Comparison of ENCODE assay signal across 20 cellular contexts in genomic region chr3:119330858-119331257, GRCh38. TPM values are rescaled to one million over a fixed set of nuclear protein-coding genes. Genes with fewer than 3 reads are reported as not detected.
DNase-seq lines count a peak whose midpoint lies in the region; ATAC-seq, FAIRE-seq and TF ChIP-seq lines count a peak whose summit lies in the region.
"Had no signal": no experiment of that assay in that cellular context is flagged by ENCODE, and none has a peak within 500 bp of the region (broad histone marks: within the 10 kb centered on the region; RNA-seq: fewer than 3 reads in every experiment).

No MANE protein-coding gene starts in this region.

- CTCF ChIA-PET in K562 (lab: Yijun Ruan, JAX; ENCODE audit: low intra/inter-chr PET ratio), result no interaction called here

- H3K9me2 ChIP-seq in hepatocyte (replicated peaks; ENCODE audit: insufficient read depth), result no peaks in the 10 kb centered on the region

- in situ Hi-C loops in SK-MEL-5 (cut with HindIII; ENCODE audit: low pct_unique_long_range_greater_than_20kb, low sequenced_read_pairs), result no loop called here
- in situ Hi-C loops in K562 (cut with MboI), result no loop called here

- no peak for TF ChIP-seq CTCF in K562 (IDR thresholded peaks at IDR 0.05 in 2 of 3, conservative IDR thresholded peaks at IDR 0.05 in 1 of 3; ENCODE audit: insufficient read depth in 2 of 3, low read depth in 1 of 3, low read length in 3 of 3)
- no peak for TF ChIP-seq CTCF in hepatocyte (IDR thresholded peaks at IDR 0.05; ENCODE audit: poor library complexity)

- POLR2A ChIA-PET in K562 (lab: Yijun Ruan, JAX), result no interaction called here

- TF ChIP-seq RAD21 in K562 (CRISPR knock-in tag; conservative IDR thresholded peaks at IDR 0.05 in 1 of 2, IDR thresholded peaks at IDR 0.05 in 1 of 2), result no peak

- peak overlapping the region; percentile 74 for H2AFZ ChIP-seq in K562 (ENCODE audit: low read depth, low read length)
- H2AFZ ChIP-seq in hepatocyte, result no peak overlapping the region

- no peak for TF ChIP-seq EP300 in K562 (IDR thresholded peaks at IDR 0.05; ENCODE audit: low read length)

- H3K9me1 ChIP-seq in K562 (ENCODE audit: control insufficient read depth, insufficient read depth, low read length), result no peaks in the 10 kb centered on the region

- ATAC-seq in K562 (no peak), GM18868 (IDR thresholded peaks at IDR 0.05; ENCODE audit: unreplicated experiment) (no peak)
- ATAC-seq: CD8-positive, alpha-beta T cell had no signal

- intact Hi-C loops in K562 (cut with micrococcal nuclease), result no loop called here

- peak; percentile 62 for DNase-seq in SK-MEL-5 (ENCODE audit: low read depth, low spot score)
- DNase-seq in K562 (ENCODE audit: extremely low read depth in 1 of 4, low spot score in 3 of 4), result no peak
- no peak for DNase-seq in hepatocyte (ENCODE audit: low spot score)
- no peak for DNase-seq in NCI-H2081 treated with DMSO at 0.1 percent for 48 hours (lab: John Stamatoyannopoulos, UW)
- no peak for DNase-seq in HK-2 (ENCODE audit: unreplicated experiment)
- DNase-seq: AML-193; C1 segment of cervical spinal cord; CD8-positive, alpha-beta T cell; GDM1; KG1; NCI-H1092 treated with DMSO at 0.1 percent for 48 hours; NCI-H1436 treated with DMSO at 0.1 percent for 48 hours; NCI-H1930; NCI-H226; NCI-H510A treated with DMSO at 0.1 percent for 48 hours; NCI-H748 treated with DMSO at 0.1 percent for 48 hours; NK-92 treated with Interleukin-12 subunit alpha and Interleukin-12 subunit beta, amount 100 ng/mL, for 24 hours had no signal

- no peaks in the 10 kb centered on the region for H4K20me1 ChIP-seq in K562 (replicated peaks; ENCODE audit: control insufficient read depth, insufficient read depth, low read length)
- H4K20me1 ChIP-seq in hepatocyte (ENCODE audit: insufficient read depth, poor library complexity, severe bottlenecking), result no peaks in the 10 kb centered on the region

- no peak overlapping the region for H3K4me3 ChIP-seq in K562
- H3K4me3 ChIP-seq in hepatocyte, result no peak overlapping the region
- no peak overlapping the region for H3K4me3 ChIP-seq in stomach smooth muscle (ENCODE audit: low read length in 2 of 2)

- FAIRE-seq in K562 (lab: Jason Lieb, UNC), result no peak
- FAIRE-seq: H54 had no signal

- H3K27me3 ChIP-seq in K562 (ENCODE audit: control insufficient read depth in 2 of 2, insufficient read depth in 2 of 2, low read length in 2 of 2) (no peaks in the 10 kb centered on the region), hepatocyte (no peaks in the 10 kb centered on the region), stomach smooth muscle (ENCODE audit: control insufficient read depth in 1 of 2, insufficient read depth in 2 of 2, low read length in 2 of 2) (no peaks in the 10 kb centered on the region)

- H3K27ac ChIP-seq in K562 (ENCODE audit: extremely low read depth, low read depth, low read length), result no peak overlapping the region
- H3K27ac ChIP-seq in hepatocyte, result peak overlapping the region; percentile 60
- peak overlapping the region; percentile 55 for H3K27ac ChIP-seq in stomach smooth muscle (ENCODE audit: low read length)

- 18% methylated on average over 4 of the region's 4 CpGs for WGBS in K562 (ENCODE audit: insufficient coverage, low coverage, missing lambda C conversion rate)
- 52% methylated on average over 4 of the region's 4 CpGs for whole genome bisulfite sequencing in hepatocyte (ENCODE audit: low lambda C conversion rate, missing lambda C conversion rate)

- no peak for TF ChIP-seq POLR2A in K562 (conservative IDR thresholded peaks at IDR 0.05)

- H3K4me1 ChIP-seq in K562 (replicated peaks in 1 of 2; ENCODE audit: control insufficient read depth in 2 of 2, insufficient read depth in 2 of 2, low read length in 2 of 2), result peaks cover 0 to 14% of the 10 kb centered on the region in 2 experiments; a peak in 4 of 5 replicates
- peaks cover 14% of the 10 kb centered on the region for H3K4me1 ChIP-seq in hepatocyte (ENCODE audit: insufficient read depth)
- H3K4me1 ChIP-seq in stomach smooth muscle (ENCODE audit: control insufficient read depth, insufficient read depth, low read length), result peaks cover 24% of the 10 kb centered on the region

- no TSS peak for BruUV-seq in K562 (replicated peaks; lab: Mats Ljungman, UMichigan)

- H3K9me3 ChIP-seq in K562 (replicated peaks; ENCODE audit: control insufficient read depth, insufficient read depth, low read depth, low read length), result no peaks in the 10 kb centered on the region
- H3K9me3 ChIP-seq in hepatocyte (ENCODE audit: low read depth), result no peaks in the 10 kb centered on the region
- no peaks in the 10 kb centered on the region for H3K9me3 ChIP-seq in stomach smooth muscle (ENCODE audit: control insufficient read depth in 2 of 2, low read length in 2 of 2)

- H3K79me2 ChIP-seq in K562 (ENCODE audit: control insufficient read depth, insufficient read depth, low read length) (no peaks in the 10 kb centered on the region), hepatocyte (no peaks in the 10 kb centered on the region)

- H3K36me3 ChIP-seq in K562 (ENCODE audit: control insufficient read depth, insufficient read depth, low read length) (no peaks in the 10 kb centered on the region), hepatocyte (replicated peaks; ENCODE audit: insufficient read depth, low read depth) (no peaks in the 10 kb centered on the region), stomach smooth muscle (ENCODE audit: control insufficient read depth in 2 of 2, insufficient read depth in 2 of 2, low read length in 2 of 2) (no peaks in the 10 kb centered on the region)

- H3K4me2 ChIP-seq in K562 (ENCODE audit: insufficient read depth, low read length) (no peak overlapping the region), hepatocyte (peak overlapping the region; percentile 16)

- no peak overlapping the region for H3K9ac ChIP-seq in K562 (ENCODE audit: insufficient read depth in 1 of 2, low read depth in 2 of 2, low read length in 2 of 2)
- no peak overlapping the region for H3K9ac ChIP-seq in stomach smooth muscle (ENCODE audit: low read length in 2 of 2)

TF ChIP-seq in K562, 482 proteins besides CTCF, POLR2A, EP300 and RAD21:
- TF ChIP-seq CEBPB (tag; IDR thresholded peaks at IDR 0.05), result peak; percentile 24; the same call in 1 of the 2 replicates
- TF ChIP-seq THRAP3 (IDR thresholded peaks at IDR 0.05; ENCODE audit: borderline replicate concordance), result no peak
- TF ChIP-seq MAFF (IDR thresholded peaks at IDR 0.05; ENCODE audit: low read length), result no peak
- no peak for TF ChIP-seq ZFP30 (CRISPR knock-in tag; IDR thresholded peaks at IDR 0.05; ENCODE audit: borderline replicate concordance)
- no peak for TF ChIP-seq ZBED1 (IDR thresholded peaks at IDR 0.05)
- TF ChIP-seq SP2 (IDR thresholded peaks at IDR 0.05; ENCODE audit: extremely low read depth, low read depth, low read length, poor library complexity, severe bottlenecking), result no peak
- peak; percentile 69 for TF ChIP-seq ZNF316 (IDR thresholded peaks at IDR 0.05)
- no peak for TF ChIP-seq DDX20 (tag; IDR thresholded peaks at IDR 0.05; ENCODE audit: low read depth)
TF ChIP-seq in K562: peak in this region for 2.

RNA-seq across cellular contexts. Expression of gene ARHGAP31, which starts 36.7 kb away (rescaled TPM):
- total RNA-seq in SK-MEL-5 (2014; rRNA removed; shearing (Covaris generic)), result 11.4 and 13.9 TPM in 2 replicates
- polyA plus RNA-seq in SK-MEL-5 (2015; cell fraction: cytosol; rRNA removed), result 10.9 and 17.9 TPM in 2 replicates
- 2.4 and 3.4 TPM in 2 replicates for polyA plus RNA-seq in SK-MEL-5 (2015; cell fraction: nucleus; rRNA removed)
- total RNA-seq in K562 (2011; cell fraction: chromatin; rRNA removed; ENCODE audit: low replicate concordance), result not detected in 2 replicates
- total RNA-seq in K562 (2011; cell fraction: nucleolus; rRNA removed), result under 0.01 TPM in 1 of 2 replicates, not detected in the other
- not detected in 2 replicates for total RNA-seq in K562 (2011; cell fraction: nucleoplasm; rRNA removed)
- total RNA-seq in K562 (2014; rRNA removed), result not detected in 2 replicates
- 0.11 TPM in 1 of 2 replicates, not detected in the other for total RNA-seq in K562 (2014; rRNA removed; fragmentation: Illumina TruSeq; extraction: Trizol)
- not detected in 2 replicates for total RNA-seq in K562 (2015; rRNA removed; fragmentation: Illumina TruSeq; extraction: Trizol)
- total RNA-seq in K562 (2021), result 0.13 and 0.38 TPM in 2 replicates
- not detected in 2 replicates for polyA plus RNA-seq in K562 (2011; rRNA removed)
- polyA plus RNA-seq in K562 (2011; cell fraction: cytosol; rRNA removed), result 0.01 TPM in 2 replicates
- not detected in 2 replicates for polyA plus RNA-seq in K562 (2011; cell fraction: nucleus; rRNA removed)
- 0.03 and 0.08 TPM in 2 replicates for polyA plus RNA-seq in K562 (2012)
- 0.01 TPM in 1 of 2 replicates, not detected in the other for polyA plus RNA-seq in K562 (2014; fragmentation: Illumina TruSeq; extraction: Trizol)
- polyA plus RNA-seq in K562 (2014; fragmentation: Nextera tagmentation; extraction: Ambion mirVana), result under 1 TPM; under 0.01 to 0.01 TPM
- polyA plus RNA-seq in K562 (2014; rRNA removed), result not detected in 2 replicates
- polyA minus RNA-seq in K562 (2011; rRNA and poly(A)+ RNA removed), result 0.03 TPM in 1 of 2 replicates, not detected in the other
- not detected in 2 replicates for polyA minus RNA-seq in K562 (2011; cell fraction: cytosol; rRNA and poly(A)+ RNA removed)
- not detected in 2 replicates for polyA minus RNA-seq in K562 (2011; cell fraction: nucleus; rRNA and poly(A)+ RNA removed)
- 6.4 and 7.3 TPM in 2 replicates for total RNA-seq in hepatocyte
- 2.9 and 3.2 TPM in 2 replicates for polyA plus RNA-seq in hepatocyte
